In the genomic region with DNA sequence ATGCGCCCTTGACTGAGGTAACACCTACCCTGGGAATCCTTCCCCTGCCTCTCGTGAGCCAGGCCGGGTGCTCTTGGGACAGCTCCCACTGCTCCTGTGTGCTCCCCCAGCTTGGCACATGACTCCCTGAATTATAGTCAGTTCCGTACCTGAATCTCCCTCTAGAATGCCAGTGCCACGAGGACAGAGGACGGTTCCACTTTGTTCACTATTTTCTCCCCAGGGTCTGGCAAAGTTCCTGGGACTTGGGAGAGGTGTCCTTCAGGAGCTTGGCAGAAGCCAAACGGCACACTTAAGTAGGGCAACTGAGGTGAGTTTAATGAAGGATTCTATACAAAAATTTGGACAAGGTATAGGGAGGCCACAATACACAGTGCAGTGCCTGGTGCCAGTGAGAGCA, we compare ENCODE assay signal across 30 cellular contexts. TPM values are rescaled to one million over a fixed set of nuclear protein-coding genes. Genes with fewer than 3 reads are reported as not detected.
"Had no signal": no experiment of that assay in that cellular context is flagged by ENCODE, and none has a peak within 500 bp of the region (broad histone marks: within the 10 kb centered on the region; RNA-seq: fewer than 3 reads in every experiment).

No MANE protein-coding gene starts in this region.

- H3K36me3 ChIP-seq: gastroesophageal sphincter, lower lobe of right lung, ovary, upper lobe of right lung had no signal

- H3K27me3 Mint-ChIP-seq: activated naive CD4-positive, alpha-beta T cell treated with anti-CD3 and anti-CD28 coated beads, Interleukin-2, amount 50 U/mL, for 24 hours had no signal

- H3K4me1 Mint-ChIP-seq: activated naive CD4-positive, alpha-beta T cell treated with anti-CD3 and anti-CD28 coated beads, Interleukin-2, amount 50 U/mL, for 24 hours; nephron progenitor cell had no signal

- H3K4me3 ChIP-seq: gastroesophageal sphincter, lower lobe of right lung, ovary, upper lobe of right lung had no signal

- ATAC-seq: gastroesophageal sphincter; sciatic nerve; stimulated activated effector memory CD8-positive, alpha-beta T cell treated with anti-CD3 and anti-CD28 coated beads, Interleukin-12 subunit alpha, Interleukin-12 subunit beta, amount 100 ng/mL, for 72 hours; stimulated activated naive CD8-positive, alpha-beta T cell treated with anti-CD3 and anti-CD28 coated beads, Interleukin-15, amount 100 ng/mL, for 72 hours; upper lobe of right lung had no signal

- H3K27ac ChIP-seq: gastroesophageal sphincter, lower lobe of right lung, ovary, upper lobe of right lung, VCaP had no signal

- H3K4me1 ChIP-seq: gastroesophageal sphincter had no signal

- H3K36me3 Mint-ChIP-seq: activated naive CD4-positive, alpha-beta T cell treated with anti-CD3 and anti-CD28 coated beads, Interleukin-2, amount 50 U/mL, for 24 hours; immature natural killer cell; stimulated activated effector memory CD8-positive, alpha-beta T cell treated with anti-CD3 and anti-CD28 coated beads, Interleukin-12 subunit alpha, Interleukin-12 subunit beta, amount 100 ng/mL, for 72 hours had no signal

- H3K4me3 Mint-ChIP-seq: activated naive CD4-positive, alpha-beta T cell treated with anti-CD3 and anti-CD28 coated beads, Interleukin-2, amount 50 U/mL, for 24 hours; immature natural killer cell; nephron progenitor cell; stimulated activated effector memory CD8-positive, alpha-beta T cell treated with anti-CD3 and anti-CD28 coated beads, Interleukin-12 subunit alpha, Interleukin-12 subunit beta, amount 100 ng/mL, for 72 hours had no signal

- DNase-seq: activated CD4-positive, alpha-beta T cell treated with anti-CD3 and anti-CD28 coated beads for 4 hours; activated CD4-positive, alpha-beta T cell treated with anti-CD3 and anti-CD28 coated beads, Interleukin-2, amount 50 U/mL, for 48 hours; activated T-cell treated with anti-CD3 and anti-CD28 coated beads, Interleukin-2, amount 50 U/mL, for 48 hours; anterior cingulate cortex; cortex of kidney; head of caudate nucleus; hippocampal formation; immature natural killer cell; lower lobe of right lung; mesendoderm; nephron progenitor cell; ovary; small intestine; stimulated activated CD4-positive, alpha-beta T cell treated with anti-CD3 and anti-CD28 coated beads, Interleukin-4, amount 100 ng/mL, for 24 hours; stimulated activated naive CD8-positive, alpha-beta T cell treated with anti-CD3 and anti-CD28 coated beads, Interleukin-15, amount 100 ng/mL, for 72 hours; substantia nigra; upper lobe of right lung had no signal

- H3K9me3 Mint-ChIP-seq: activated naive CD4-positive, alpha-beta T cell treated with anti-CD3 and anti-CD28 coated beads, Interleukin-2, amount 50 U/mL, for 24 hours; activated T-helper 2 cell treated with anti-CD3 and anti-CD28 coated beads, Interferon-gamma antibody, Interleukin-2, Interleukin-4, amounts not matched to agents 10 μg/mL and 5 μg/mL and 100 μg/mL, durations not matched to agents 14 hours and 24 hours and 36 hours; immature natural killer cell; nephron progenitor cell; stimulated activated effector memory CD8-positive, alpha-beta T cell treated with anti-CD3 and anti-CD28 coated beads, Interleukin-12 subunit alpha, Interleukin-12 subunit beta, amount 100 ng/mL, for 72 hours; stimulated activated naive CD8-positive, alpha-beta T cell treated with anti-CD3 and anti-CD28 coated beads, Interleukin-15, amount 100 ng/mL, for 72 hours had no signal

- H3K27ac Mint-ChIP-seq: activated naive CD4-positive, alpha-beta T cell treated with anti-CD3 and anti-CD28 coated beads, Interleukin-2, amount 50 U/mL, for 24 hours; activated T-helper 2 cell treated with anti-CD3 and anti-CD28 coated beads, Interferon-gamma antibody, Interleukin-2, Interleukin-4, amounts not matched to agents 10 μg/mL and 5 μg/mL and 100 μg/mL, durations not matched to agents 14 hours and 24 hours and 36 hours; immature natural killer cell; nephron progenitor cell; progenitor cell of endocrine pancreas; stimulated activated effector memory CD8-positive, alpha-beta T cell treated with anti-CD3 and anti-CD28 coated beads, Interleukin-12 subunit alpha, Interleukin-12 subunit beta, amount 100 ng/mL, for 72 hours; stimulated activated naive CD8-positive, alpha-beta T cell treated with anti-CD3 and anti-CD28 coated beads, Interleukin-15, amount 100 ng/mL, for 72 hours had no signal

- H3K9me3 ChIP-seq: gastroesophageal sphincter, lower lobe of right lung, ovary, upper lobe of right lung had no signal

- H3K27me3 ChIP-seq: gastroesophageal sphincter, ovary, upper lobe of right lung had no signal

RNA-seq across cellular contexts. Expression of gene CCRL2, which starts 9.9 kb away (rescaled TPM):
- total RNA-seq: progenitor cell of endocrine pancreas, renal cortical epithelial cell had no signal

RNA-seq across cellular contexts. Expression of gene CCR5, which starts 26.4 kb away (rescaled TPM):
- total RNA-seq: cerebellum, endothelial cell of umbilical vein, fibroblast of villous mesenchyme, kidney epithelial cell, progenitor cell of endocrine pancreas, renal cortical epithelial cell had no signal
- polyA plus RNA-seq: endothelial cell of umbilical vein had no signal

RNA-seq across cellular contexts. Expression of gene CCR2, which starts 43.2 kb away (rescaled TPM):
- total RNA-seq: endothelial cell of umbilical vein, fibroblast of villous mesenchyme, kidney epithelial cell, progenitor cell of endocrine pancreas, renal cortical epithelial cell had no signal
- polyA plus RNA-seq: endothelial cell of umbilical vein, fibroblast of lung had no signal
